8 cellular contexts compared by ENCODE assay signal in genomic region chr10:132387723-132388210, GRCh38. TPM values are rescaled to one million over a fixed set of nuclear protein-coding genes. Genes with fewer than 3 reads are reported as not detected.
A peak's percentile ranks its signal among the peaks of the same experiment; 100 is the strongest.
DNase-seq lines count a peak whose midpoint lies in the region; ATAC-seq and TF ChIP-seq lines count a peak whose summit lies in the region.

No MANE protein-coding gene starts in this region.

- no peaks in the 10 kb centered on the region for H3K27me3 Mint-ChIP-seq in activated CD4-positive, alpha-beta T cell treated with anti-CD3 and anti-CD28 coated beads, Interleukin-2, amount 10 ng/mL, durations not matched to agents 7 days and 5 days

- H3K9me3 ChIP-seq in mucosa of descending colon = no peaks in the 10 kb centered on the region

- peaks cover 7% of the 10 kb centered on the region for H3K9me3 Mint-ChIP-seq in activated CD4-positive, alpha-beta T cell treated with anti-CD3 and anti-CD28 coated beads, Interleukin-2, amount 10 ng/mL, durations not matched to agents 7 days and 5 days
- H3K9me3 Mint-ChIP-seq in stimulated activated effector memory CD8-positive, alpha-beta T cell treated with anti-CD3 and anti-CD28 coated beads, Interleukin-12 subunit alpha, Interleukin-12 subunit beta, amount 100 ng/mL, for 72 hours = no peaks in the 10 kb centered on the region

- ATAC-seq in GM19463 (IDR thresholded peaks at IDR 0.05; ENCODE audit: unreplicated experiment) (peak; percentile 64), mucosa of descending colon (peak; percentile 83)
- ATAC-seq in stimulated activated effector memory CD8-positive, alpha-beta T cell treated with anti-CD3 and anti-CD28 coated beads, Interleukin-12 subunit alpha, Interleukin-12 subunit beta, amount 100 ng/mL, for 72 hours = peak; percentile 55

- H3K4me3 ChIP-seq in AG10803 (ENCODE audit: low read length) (no peak overlapping the region), mucosa of descending colon (no peak overlapping the region)

- peaks cover 4% of the 10 kb centered on the region for H3K4me1 Mint-ChIP-seq in activated CD4-positive, alpha-beta T cell treated with anti-CD3 and anti-CD28 coated beads, Interleukin-2, amount 10 ng/mL, durations not matched to agents 7 days and 5 days
- peaks cover 24% of the 10 kb centered on the region for H3K4me1 Mint-ChIP-seq in stimulated activated effector memory CD8-positive, alpha-beta T cell treated with anti-CD3 and anti-CD28 coated beads, Interleukin-12 subunit alpha, Interleukin-12 subunit beta, amount 100 ng/mL, for 72 hours

- CTCF ChIA-PET in activated CD4-positive, alpha-beta T cell treated with anti-CD3 and anti-CD28 coated beads, Interleukin-2, amount 10 ng/mL, durations not matched to agents 7 days and 5 days (lab: Charles Lee) = interaction anchor here (0.6 to 1.0 kb wide), 4 partner anchors 43 to 187 kb away, joined by 3 read pairs; no protein-coding TSS in a partner anchor

- POLR2A ChIA-PET in activated CD4-positive, alpha-beta T cell treated with anti-CD3 and anti-CD28 coated beads, Interleukin-2, amount 10 ng/mL, durations not matched to agents 7 days and 5 days (lab: Charles Lee) = no interaction called here

- H3K27ac Mint-ChIP-seq in activated CD4-positive, alpha-beta T cell treated with anti-CD3 and anti-CD28 coated beads, Interleukin-2, amount 10 ng/mL, durations not matched to agents 7 days and 5 days = peak overlapping the region; percentile 71
- H3K27ac Mint-ChIP-seq in stimulated activated effector memory CD8-positive, alpha-beta T cell treated with anti-CD3 and anti-CD28 coated beads, Interleukin-12 subunit alpha, Interleukin-12 subunit beta, amount 100 ng/mL, for 72 hours = peak overlapping the region; percentile 98

- TF ChIP-seq CTCF in AG10803 (conservative IDR thresholded peaks at IDR 0.05; ENCODE audit: low read length) (peak; percentile 52), mucosa of descending colon (IDR thresholded peaks at IDR 0.05) (peak; percentile 58)

- DNase-seq in AG10803 (ENCODE audit: low read depth) (peak; percentile 56), NAMALWA (ENCODE audit: low spot score) (peak; percentile 84), dermis blood vessel endothelial cell (peak; percentile 66), mucosa of descending colon (peak; percentile 82 to 88 (median 86)), HPDE6-E6E7 (ENCODE audit: extremely low spot score) (no peak)
- peak; percentile 76 for DNase-seq in activated CD4-positive, alpha-beta T cell treated with anti-CD3 and anti-CD28 coated beads, Interleukin-2, amount 10 ng/mL, durations not matched to agents 7 days and 5 days
- DNase-seq in stimulated activated effector memory CD8-positive, alpha-beta T cell treated with anti-CD3 and anti-CD28 coated beads, Interleukin-12 subunit alpha, Interleukin-12 subunit beta, amount 100 ng/mL, for 72 hours (ENCODE audit: low spot score in 2 of 2) = peak; percentile 82 to 88

- intact Hi-C loops in mucosa of descending colon (cut with DNase I, micrococcal nuclease) = loop anchor here (5.0 to 10.0 kb wide), 4 partner anchors 65 to 247 kb away; partner anchors contain the start of gene INPP5A (in 1 of the 2)

- H3K4me3 Mint-ChIP-seq in activated CD4-positive, alpha-beta T cell treated with anti-CD3 and anti-CD28 coated beads, Interleukin-2, amount 10 ng/mL, durations not matched to agents 7 days and 5 days = peak overlapping the region; percentile 22
- H3K4me3 Mint-ChIP-seq in stimulated activated effector memory CD8-positive, alpha-beta T cell treated with anti-CD3 and anti-CD28 coated beads, Interleukin-12 subunit alpha, Interleukin-12 subunit beta, amount 100 ng/mL, for 72 hours = peak overlapping the region; percentile 46

- H3K4me1 ChIP-seq in mucosa of descending colon (ENCODE audit: low read depth) = peaks cover 10% of the 10 kb centered on the region

- no peaks in the 10 kb centered on the region for H3K36me3 Mint-ChIP-seq in activated CD4-positive, alpha-beta T cell treated with anti-CD3 and anti-CD28 coated beads, Interleukin-2, amount 10 ng/mL, durations not matched to agents 7 days and 5 days (ENCODE audit: low read depth)
- peaks cover 49% of the 10 kb centered on the region for H3K36me3 Mint-ChIP-seq in stimulated activated effector memory CD8-positive, alpha-beta T cell treated with anti-CD3 and anti-CD28 coated beads, Interleukin-12 subunit alpha, Interleukin-12 subunit beta, amount 100 ng/mL, for 72 hours

- H3K36me3 ChIP-seq in mucosa of descending colon (ENCODE audit: low read depth) = no peaks in the 10 kb centered on the region

RNA-seq across cellular contexts. Expression of gene PWWP2B, which starts 9.2 kb away (rescaled TPM):
- 1 to 10 TPM; 8.1 to 9.3 TPM for total RNA-seq in activated CD4-positive, alpha-beta T cell treated with anti-CD3 and anti-CD28 coated beads, Interleukin-2, amount 10 ng/mL, durations not matched to agents 7 days and 5 days
- total RNA-seq in dermis blood vessel endothelial cell (15.1 and 16.3 TPM in 2 replicates), mucosa of descending colon (10 to 100 TPM; 37.7 to 55.6 (median 41.7) TPM)

RNA-seq across cellular contexts. Expression of gene LRRC27, which starts 55.8 kb away (rescaled TPM):
- 1 to 10 TPM; 4.4 to 6.1 TPM for total RNA-seq in activated CD4-positive, alpha-beta T cell treated with anti-CD3 and anti-CD28 coated beads, Interleukin-2, amount 10 ng/mL, durations not matched to agents 7 days and 5 days
- total RNA-seq in dermis blood vessel endothelial cell (6.0 and 10.9 TPM in 2 replicates), mucosa of descending colon (10 to 100 TPM in 2 of 3 donors, 1 to 10 TPM in 1; 6.9 to 12.2 (median 11.1) TPM)
